ENCODE assay signal across 23 cellular contexts in genomic region chr6:163126741-163127140, GRCh38.
"Had no signal": no experiment of that assay in that cellular context is flagged by ENCODE, and none has a peak within 500 bp of the region (broad histone marks: within the 10 kb centered on the region; RNA-seq: fewer than 3 reads in every experiment).

No MANE protein-coding gene starts in this region.

- H3K79me2 ChIP-seq: parathyroid adenoma had no signal

- H3K4me3 ChIP-seq: neural progenitor cell, ovary, psoas muscle, right lobe of liver, sigmoid colon, stomach, thoracic aorta, thyroid gland, tibial nerve, vagina had no signal

- H3K4me2 ChIP-seq: neural progenitor cell had no signal

- H2AFZ ChIP-seq: neural progenitor cell, parathyroid adenoma had no signal

- DNase-seq: natural killer cell; occipital lobe; ovary; posterior cingulate gyrus; psoas muscle; right cardiac atrium; right lobe of liver; sigmoid colon; small intestine; stimulated activated CD4-positive, alpha-beta T cell treated with anti-CD3 and anti-CD28 coated beads, Interleukin-15, amount 100 ng/mL, for 24 hours; stimulated activated CD4-positive, alpha-beta T cell treated with anti-CD3 and anti-CD28 coated beads, Interleukin-2, amount 100 ng/mL, for 24 hours; stimulated activated CD4-positive, alpha-beta T cell treated with anti-CD3 and anti-CD28 coated beads, Interleukin-2, amount 100 ng/mL, for 48 hours; stimulated activated CD4-positive, alpha-beta T cell treated with anti-CD3 and anti-CD28 coated beads, Interleukin-4, amount 100 ng/mL, for 24 hours; stimulated activated naive B cell treated with anti-CD40 and anti-IgM and Interleukin-4, amounts not matched to agents 10 μg/mL and 1 μg/mL and 100 μg/mL, for 72 hours; stimulated activated naive CD4-positive, alpha-beta T cell treated with Interleukin-2 at 50 U/mL for 16 hours; stomach; thyroid gland had no signal

- H3K27me3 ChIP-seq: neural progenitor cell, ovary, right lobe of liver, sigmoid colon, stomach, thyroid gland, tibial nerve, vagina had no signal

- H3K9ac ChIP-seq: neural progenitor cell, parathyroid adenoma had no signal

- H3K27ac ChIP-seq: neural progenitor cell, ovary, parathyroid adenoma, psoas muscle, right lobe of liver, sigmoid colon, stomach, thoracic aorta, thyroid gland, vagina had no signal

- H3K9me3 ChIP-seq: ovary, psoas muscle, right lobe of liver, sigmoid colon, stomach, thoracic aorta, thyroid gland, vagina had no signal

- H3K4me1 ChIP-seq: neural progenitor cell, parathyroid adenoma, psoas muscle, right lobe of liver, sigmoid colon, stomach, thyroid gland, tibial nerve, vagina had no signal

- ATAC-seq: natural killer cell; right cardiac atrium; right lobe of liver; stimulated activated effector memory CD8-positive, alpha-beta T cell treated with anti-CD3 and anti-CD28 coated beads, Interleukin-12 subunit alpha, Interleukin-12 subunit beta, amount 100 ng/mL, for 72 hours; stimulated activated naive B cell treated with anti-CD40 and anti-IgM and Interleukin-4, amounts not matched to agents 10 μg/mL and 1 μg/mL and 100 μg/mL, for 72 hours had no signal

- H3K36me3 ChIP-seq: neural progenitor cell, ovary, right lobe of liver, sigmoid colon, stomach, thoracic aorta, thyroid gland, tibial nerve, vagina had no signal
